17 cellular contexts compared by ENCODE assay signal in the genomic region with DNA sequence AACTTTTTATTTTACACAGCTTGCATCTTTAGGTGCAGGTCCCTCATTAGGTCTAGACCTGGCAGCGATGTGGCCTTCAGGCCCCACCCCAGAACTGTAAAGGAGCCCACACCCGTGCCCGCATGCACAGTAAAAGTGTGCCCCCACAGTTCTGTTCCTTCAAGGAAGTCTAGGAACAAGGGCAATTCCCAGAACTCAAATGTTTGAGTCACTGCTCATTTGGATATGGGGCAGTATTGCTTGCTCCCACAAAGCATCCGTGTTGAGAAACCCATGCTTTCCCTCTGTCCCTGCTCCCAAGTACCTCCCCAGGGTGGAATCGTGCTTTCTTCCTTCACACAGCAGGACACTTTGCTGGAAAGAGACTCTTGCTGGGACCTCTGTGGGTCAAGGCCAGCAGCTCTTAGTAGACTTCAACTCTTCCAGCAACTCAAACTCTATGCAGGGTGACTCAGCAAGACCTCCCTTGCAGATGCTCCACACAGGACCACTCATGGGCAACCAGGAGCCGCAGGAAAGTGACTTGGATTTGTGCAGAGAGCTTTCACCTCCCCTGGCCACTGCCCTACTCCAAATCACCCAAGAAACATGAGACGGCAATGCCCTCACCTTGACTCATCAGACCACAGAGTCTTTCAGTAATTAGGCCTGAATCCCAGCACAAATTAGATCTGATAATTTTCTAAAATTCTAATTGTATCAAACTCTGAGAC. TPM values are rescaled to one million over a fixed set of nuclear protein-coding genes. Genes with fewer than 3 reads are reported as not detected.
A peak's percentile ranks its signal among the peaks of the same experiment; 100 is the strongest.
DNase-seq lines count a peak whose midpoint lies in the region; ATAC-seq and TF ChIP-seq lines count a peak whose summit lies in the region.
"Had no signal": no experiment of that assay in that cellular context is flagged by ENCODE, and none has a peak within 500 bp of the region (broad histone marks: within the 10 kb centered on the region; RNA-seq: fewer than 3 reads in every experiment).

No MANE protein-coding gene starts in this region.

- ATAC-seq in GM21576 (IDR thresholded peaks at IDR 0.05; ENCODE audit: unreplicated experiment), result no peak
- no peak for ATAC-seq in HG02840 (IDR thresholded peaks at IDR 0.05; ENCODE audit: low FRiP score, unreplicated experiment)

- peak overlapping the region; percentile 29 for H3K27ac Mint-ChIP-seq in T-helper 2 cell treated with Interferon-gamma antibody and Interleukin-4, amounts not matched to agents 5 μg/mL and 100 μg/mL, for 36 hours
- H3K27ac Mint-ChIP-seq: activated naive CD8-positive, alpha-beta T cell treated with anti-CD3 and anti-CD28 coated beads, Interleukin-2, amount 10 ng/mL, durations not matched to agents 7 days and 5 days; immature natural killer cell; nephron progenitor cell had no signal

- peak overlapping the region; percentile 67 for H3K27ac ChIP-seq in RWPE1
- H3K27ac ChIP-seq: 22Rv1 had no signal

- H3K4me1 ChIP-seq in skeletal muscle satellite cell (ENCODE audit: control insufficient read depth, insufficient read depth, low read length), result peaks cover 45% of the 10 kb centered on the region

- no peak for TF ChIP-seq CTCF in RWPE1 (conservative IDR thresholded peaks at IDR 0.05; ENCODE audit: low read depth)

- no peaks in the 10 kb centered on the region for H3K9me3 Mint-ChIP-seq in T-helper 2 cell treated with Interferon-gamma antibody and Interleukin-4, amounts not matched to agents 5 μg/mL and 100 μg/mL, for 36 hours
- H3K9me3 Mint-ChIP-seq: activated naive CD8-positive, alpha-beta T cell treated with anti-CD3 and anti-CD28 coated beads, Interleukin-2, amount 10 ng/mL, durations not matched to agents 7 days and 5 days; immature natural killer cell had no signal

- no peak overlapping the region for H3K4me3 Mint-ChIP-seq in T-helper 2 cell treated with Interferon-gamma antibody and Interleukin-4, amounts not matched to agents 5 μg/mL and 100 μg/mL, for 36 hours
- H3K4me3 Mint-ChIP-seq: activated naive CD8-positive, alpha-beta T cell treated with anti-CD3 and anti-CD28 coated beads, Interleukin-2, amount 10 ng/mL, durations not matched to agents 7 days and 5 days; immature natural killer cell; nephron progenitor cell had no signal

- peak overlapping the region; percentile 22 for H3K4me3 ChIP-seq in skeletal muscle satellite cell (ENCODE audit: low read length)

- H3K4me1 Mint-ChIP-seq in T-helper 2 cell treated with Interferon-gamma antibody and Interleukin-4, amounts not matched to agents 5 μg/mL and 100 μg/mL, for 36 hours (ENCODE audit: low read depth), result peaks cover 32% of the 10 kb centered on the region

- TF ChIP-seq POLR2A in erythroblast (IDR thresholded peaks at IDR 0.05; ENCODE audit: low read length), result no peak

- H3K4me2 ChIP-seq in skeletal muscle satellite cell (ENCODE audit: low read length), result peak overlapping the region; percentile 65

- DNase-seq in T-helper 2 cell treated with Interferon-gamma antibody and Interleukin-4, amounts not matched to agents 5 μg/mL and 100 μg/mL, for 36 hours (ENCODE audit: low spot score), result no peak
- no peak for DNase-seq in T-helper 2 cell
- DNase-seq in RWPE1 (ENCODE audit: low spot score), result peak; percentile 54
- peak; percentile 66 to 67 for DNase-seq in erythroblast (lab: John Stamatoyannopoulos, UW)
- no peak for DNase-seq in KBM-7
- DNase-seq: activated CD8-positive, alpha-beta memory T cell treated with anti-CD3 and anti-CD28 coated beads for 24 hours; activated naive CD8-positive, alpha-beta T cell treated with anti-CD3 and anti-CD28 coated beads, Interleukin-2, amount 10 ng/mL, durations not matched to agents 7 days and 5 days; effector CD4-positive, alpha-beta T cell; immature natural killer cell; NCI-H1048; NCI-H774; nephron progenitor cell; T-helper 1 cell had no signal

- H3K36me3 Mint-ChIP-seq in T-helper 2 cell treated with Interferon-gamma antibody and Interleukin-4, amounts not matched to agents 5 μg/mL and 100 μg/mL, for 36 hours (ENCODE audit: low read depth), result peaks cover 11% of the 10 kb centered on the region

- H3K9me3 ChIP-seq in skeletal muscle satellite cell (replicated peaks; ENCODE audit: low read length), result no peaks in the 10 kb centered on the region

- CTCF ChIA-PET in RWPE1 (lab: Yijun Ruan, JAX), result interaction anchor here (1.0 kb wide), 1 partner anchor 75 kb away, joined by 3 read pairs; no protein-coding TSS in a partner anchor

- H3K9ac ChIP-seq in skeletal muscle satellite cell (ENCODE audit: low read depth, low read length), result no peak overlapping the region

- H3K36me3 ChIP-seq in skeletal muscle satellite cell (ENCODE audit: insufficient read depth, low read length), result no peaks in the 10 kb centered on the region

- H3K27me3 ChIP-seq in skeletal muscle satellite cell (ENCODE audit: control insufficient read depth, insufficient read depth, low read length), result no peaks in the 10 kb centered on the region

- in situ Hi-C loops in KBM-7 (cut with MboI; ENCODE audit: low pct_unique_long_range_greater_than_20kb, low sequenced_read_pairs), result no loop called here

- H3K27me3 Mint-ChIP-seq in T-helper 2 cell treated with Interferon-gamma antibody and Interleukin-4, amounts not matched to agents 5 μg/mL and 100 μg/mL, for 36 hours (ENCODE audit: low read depth), result no peaks in the 10 kb centered on the region
- H3K27me3 Mint-ChIP-seq: activated naive CD8-positive, alpha-beta T cell treated with anti-CD3 and anti-CD28 coated beads, Interleukin-2, amount 10 ng/mL, durations not matched to agents 7 days and 5 days had no signal

- POLR2A ChIA-PET in RWPE1 (lab: Yijun Ruan, JAX; ENCODE audit: low non-redundant PET), result no interaction called here

RNA-seq across cellular contexts. Expression of gene SLC7A1, which starts 12.3 kb away (rescaled TPM):
- 24.1 and 25.6 TPM in 2 replicates for total RNA-seq in skeletal muscle satellite cell (2012; rRNA removed)

Comparison
In these comparisons a context has a peak if more than half of its experiments do, and no peak if none do; other contexts are left out.
1. DNase-seq: peak in RWPE1 (single experiment) and erythroblast (2 of 2); none in T-helper 2 cell treated with Interferon-gamma antibody and Interleukin-4, amounts not matched to agents 5 μg/mL and 100 μg/mL, for 36 hours (single experiment), T-helper 2 cell (0 of 5) and KBM-7 (single experiment).